ENCODE assay signal across 8 cellular contexts in genomic region chr4:105708376-105709080, GRCh38. TPM values are rescaled to one million over a fixed set of nuclear protein-coding genes. Genes with fewer than 3 reads are reported as not detected.
A peak's percentile ranks its signal among the peaks of the same experiment; 100 is the strongest.
DNase-seq lines count a peak whose midpoint lies in the region; ATAC-seq and TF ChIP-seq lines count a peak whose summit lies in the region.

TSS of gene GSTCD (plus strand) at chr4:105708784. CDS start at chr4:105717614, 8,830 bp downstream.
A gene with protein sequence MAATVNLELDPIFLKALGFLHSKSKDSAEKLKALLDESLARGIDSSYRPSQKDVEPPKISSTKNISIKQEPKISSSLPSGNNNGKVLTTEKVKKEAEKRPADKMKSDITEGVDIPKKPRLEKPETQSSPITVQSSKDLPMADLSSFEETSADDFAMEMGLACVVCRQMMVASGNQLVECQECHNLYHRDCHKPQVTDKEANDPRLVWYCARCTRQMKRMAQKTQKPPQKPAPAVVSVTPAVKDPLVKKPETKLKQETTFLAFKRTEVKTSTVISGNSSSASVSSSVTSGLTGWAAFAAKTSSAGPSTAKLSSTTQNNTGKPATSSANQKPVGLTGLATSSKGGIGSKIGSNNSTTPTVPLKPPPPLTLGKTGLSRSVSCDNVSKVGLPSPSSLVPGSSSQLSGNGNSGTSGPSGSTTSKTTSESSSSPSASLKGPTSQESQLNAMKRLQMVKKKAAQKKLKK (minus strand): TSS chr4:105708689. CDS start chr4:105700005, 8,684 bp downstream.

- no peaks in the 10 kb centered on the region for H3K9me3 Mint-ChIP-seq in endodermal cell

- no peak within 1 kb of the TSS for H2BK5ac ChIP-seq in mesendoderm (ENCODE audit: low read length)

- H3K4me2 ChIP-seq in mesendoderm (ENCODE audit: low read length), result peak within 1 kb of the TSS; percentile 56

- 0% methylated on average over 10 to 58 of the region's 58 CpGs for WGBS in endodermal cell (ENCODE audit: insufficient coverage in 1 of 2, insufficient read length in 1 of 2), 2 experiments
- WGBS in mesendoderm (ENCODE audit: extremely low coverage, insufficient coverage, low lambda C conversion rate), result no CpG with 5 or more reads among the region's 58 CpGs

- H3K56ac ChIP-seq in mesendoderm (ENCODE audit: low read length), result peak within 1 kb of the TSS; percentile 91

- peak within 1 kb of the TSS; percentile 91 for H3K9ac ChIP-seq in NT2/D1 (ENCODE audit: insufficient read length, low read depth)
- H3K9ac ChIP-seq in endodermal cell (ENCODE audit: extremely low read depth, low read length, poor library complexity, severe bottlenecking), result peak within 1 kb of the TSS; percentile 79
- peak within 1 kb of the TSS; percentile 84 for H3K9ac ChIP-seq in mesendoderm (ENCODE audit: low read length)

- DNase-seq in COR-L47 (lab: John Stamatoyannopoulos, UW) (peak; percentile 88), HUDEP-2 (lab: John Stamatoyannopoulos, UW; ENCODE audit: unreplicated experiment in 76 of 76) (peak in 75 of 76 experiments; percentile 19 to 93 (median 82)), NT2/D1 (ENCODE audit: low read depth, low spot score) (peak; percentile 77), endodermal cell (peak; percentile 97), mesendoderm (peak; percentile 97)
- DNase-seq in activated CD8-positive, alpha-beta memory T cell treated with anti-CD3 and anti-CD28 coated beads, Interleukin-2, amount 50 U/mL, for 1 hour (ENCODE audit: extremely low read depth), result peak; percentile 75
- DNase-seq in stimulated activated CD8-positive, alpha-beta memory T cell treated with anti-CD3 and anti-CD28 coated beads, Interleukin-15, amount 100 ng/mL, for 1 hour (ENCODE audit: low read depth), result peak; percentile 77

- no peak within 1 kb of the TSS for H4K8ac ChIP-seq in mesendoderm (ENCODE audit: low read depth, low read length)

- peaks cover 4% of the 10 kb centered on the region for H3K36me3 ChIP-seq in NT2/D1 (ENCODE audit: insufficient read depth, insufficient read length, low read length)
- H3K36me3 ChIP-seq in endodermal cell (ENCODE audit: control insufficient read depth, insufficient read depth, low read length), result no peaks in the 10 kb centered on the region
- H3K36me3 ChIP-seq in mesendoderm (ENCODE audit: control insufficient read depth, insufficient read depth, low read length), result no peaks in the 10 kb centered on the region

- H3K9me3 ChIP-seq in NT2/D1 (ENCODE audit: insufficient read depth, low read length) (no peaks in the 10 kb centered on the region), endodermal cell (ENCODE audit: control insufficient read depth, low read length) (peaks cover 10% of the 10 kb centered on the region)

- no peak for TF ChIP-seq CTCF in endodermal cell (conservative IDR thresholded peaks at IDR 0.05)

- peak; percentile 81 for ATAC-seq in GM21381 (IDR thresholded peaks at IDR 0.05; ENCODE audit: unreplicated experiment)

- peaks cover 9% of the 10 kb centered on the region for H3K79me1 ChIP-seq in mesendoderm (ENCODE audit: low read length)

- no peak within 1 kb of the TSS for H3K23ac ChIP-seq in mesendoderm (ENCODE audit: low read length)

- peak within 1 kb of the TSS; percentile 96 for H3K27ac Mint-ChIP-seq in endodermal cell

- H3K4ac ChIP-seq in mesendoderm (ENCODE audit: low read depth, low read length), result no peak within 1 kb of the TSS

- H2BK120ac ChIP-seq in mesendoderm (ENCODE audit: low read depth, low read length), result no peak within 1 kb of the TSS

- peak within 1 kb of the TSS; percentile 36 for H3K18ac ChIP-seq in mesendoderm (ENCODE audit: low read length)

- H3K4me3 Mint-ChIP-seq in endodermal cell, result peak within 1 kb of the TSS; percentile 90

- peak within 1 kb of the TSS; percentile 87 for H3K27ac ChIP-seq in endodermal cell (ENCODE audit: low read depth, low read length)
- H3K27ac ChIP-seq in mesendoderm (ENCODE audit: low read depth, low read length), result peak within 1 kb of the TSS; percentile 48

- no peak within 1 kb of the TSS for H2BK15ac ChIP-seq in mesendoderm (replicated peaks; ENCODE audit: low read depth)

- H3K27me3 Mint-ChIP-seq in endodermal cell (ENCODE audit: insufficient read depth), result no peaks in the 10 kb centered on the region

- no peak within 1 kb of the TSS for H2AK5ac ChIP-seq in mesendoderm (ENCODE audit: low read length)

- H3K79me2 ChIP-seq in mesendoderm (ENCODE audit: control insufficient read depth, insufficient read depth, low read length), result peaks cover 16% of the 10 kb centered on the region

- H3K4me1 ChIP-seq in NT2/D1 (ENCODE audit: insufficient read depth, insufficient read length) (no peaks in the 10 kb centered on the region), endodermal cell (ENCODE audit: control insufficient read depth, insufficient read depth, low read length) (no peaks in the 10 kb centered on the region), mesendoderm (ENCODE audit: control insufficient read depth, low read depth, low read length) (no peaks in the 10 kb centered on the region)

- no peak within 1 kb of the TSS for H4K5ac ChIP-seq in mesendoderm (ENCODE audit: low read length)

- peaks cover 14% of the 10 kb centered on the region for H3K4me1 Mint-ChIP-seq in endodermal cell

- H3K27me3 ChIP-seq in NT2/D1 (ENCODE audit: insufficient read depth, insufficient read length) (no peaks in the 10 kb centered on the region), endodermal cell (ENCODE audit: control insufficient read depth, insufficient read depth, low read length, poor library complexity, severe bottlenecking) (no peaks in the 10 kb centered on the region), mesendoderm (ENCODE audit: insufficient read depth, low read length, poor library complexity) (no peaks in the 10 kb centered on the region)

- H3K36me3 Mint-ChIP-seq in endodermal cell (ENCODE audit: low read depth), result peaks cover 5% of the 10 kb centered on the region

- H3K4me3 ChIP-seq in NT2/D1 (ENCODE audit: insufficient read length, low read depth) (peak within 1 kb of the TSS; percentile 80), endodermal cell (ENCODE audit: low read length) (peak within 1 kb of the TSS; percentile 94), mesendoderm (ENCODE audit: low read length) (peak within 1 kb of the TSS; percentile 65)

RNA-seq across cellular contexts. Expression of gene GSTCD, which starts in this region (rescaled TPM):
- total RNA-seq in endodermal cell, result 10 to 100 TPM; 24.7 to 30.6 TPM
- polyA plus RNA-seq in endodermal cell (2013, experiment 1 of 2), result 24.0 TPM
- polyA plus RNA-seq in endodermal cell (2013, experiment 2 of 2), result 25.8 TPM
- polyA plus RNA-seq in mesendoderm (2013, experiment 1 of 2), result 17.2 TPM
- polyA plus RNA-seq in mesendoderm (2013, experiment 2 of 2), result 15.8 TPM

RNA-seq across cellular contexts. Expression of the second gene that starts in this region (rescaled TPM):
- 10 to 100 TPM; 13.5 to 15.7 TPM for total RNA-seq in endodermal cell
- polyA plus RNA-seq in endodermal cell (2013, experiment 1 of 2), result 28.1 TPM
- polyA plus RNA-seq in endodermal cell (2013, experiment 2 of 2), result 23.9 TPM
- polyA plus RNA-seq in mesendoderm (2013, experiment 1 of 2), result 21.8 TPM
- 20.7 TPM for polyA plus RNA-seq in mesendoderm (2013, experiment 2 of 2)

Comparison
In these comparisons a context has a peak if more than half of its experiments do, and no peak if none do; other contexts are left out.
1. Peak in every context shown above with its lines: DNase-seq, ATAC-seq, H3K4me3 ChIP-seq and H3K27ac ChIP-seq.